19 cellular contexts compared by ENCODE assay signal in genomic region chr12:41564816-41565215, GRCh38.
"Had no signal": no experiment of that assay in that cellular context is flagged by ENCODE, and none has a peak within 500 bp of the region (broad histone marks: within the 10 kb centered on the region; RNA-seq: fewer than 3 reads in every experiment).

No MANE protein-coding gene starts in this region.

- H3K4me1 Mint-ChIP-seq: activated CD4-positive, alpha-beta T cell treated with anti-CD3 and anti-CD28 coated beads for 36 hours; nephron had no signal

- H3K4me3 ChIP-seq: cardiac muscle cell, thyroid gland had no signal

- H3K27ac Mint-ChIP-seq: activated CD4-positive, alpha-beta T cell treated with anti-CD3 and anti-CD28 coated beads for 36 hours; activated naive CD8-positive, alpha-beta T cell; endodermal cell; nephron; T-helper 2 cell treated with Interferon-gamma antibody and Interleukin-4, amounts not matched to agents 5 μg/mL and 100 μg/mL, for 36 hours; WTC11 had no signal

- H3K9me3 Mint-ChIP-seq: endodermal cell; nephron; T-helper 2 cell treated with Interferon-gamma antibody and Interleukin-4, amounts not matched to agents 5 μg/mL and 100 μg/mL, for 36 hours had no signal

- H3K36me3 Mint-ChIP-seq: activated naive CD8-positive, alpha-beta T cell; WTC11 had no signal

- H3K27ac ChIP-seq: cardiac muscle cell, epithelial cell of prostate, thyroid gland had no signal

- ATAC-seq: activated CD4-positive, alpha-beta T cell treated with anti-CD3 and anti-CD28 coated beads for 36 hours; left lobe of liver; WTC11 had no signal

- H3K9me3 ChIP-seq: thyroid gland had no signal

- H3K27me3 ChIP-seq: cardiac muscle cell, thyroid gland had no signal

- H3K4me3 Mint-ChIP-seq: activated CD4-positive, alpha-beta T cell treated with anti-CD3 and anti-CD28 coated beads for 36 hours; activated naive CD8-positive, alpha-beta T cell; endodermal cell; nephron; T-helper 2 cell treated with Interferon-gamma antibody and Interleukin-4, amounts not matched to agents 5 μg/mL and 100 μg/mL, for 36 hours; WTC11 had no signal

- H3K36me3 ChIP-seq: cardiac muscle cell, thyroid gland had no signal

- DNase-seq: activated CD4-positive, alpha-beta T cell treated with anti-CD3 and anti-CD28 coated beads for 36 hours; activated CD4-positive, alpha-beta T cell treated with anti-CD3 and anti-CD28 coated beads, Interleukin-2, amount 50 U/mL, for 48 hours; endodermal cell; foreskin melanocyte; hypothalamus; kidney; mammary epithelial cell; midbrain; nucleus accumbens; posterior cingulate gyrus; stimulated activated naive CD4-positive, alpha-beta T cell treated with Interleukin-2 at 50 U/mL for 16 hours; thyroid gland had no signal

- H3K27me3 Mint-ChIP-seq: activated CD4-positive, alpha-beta T cell treated with anti-CD3 and anti-CD28 coated beads for 36 hours had no signal
